Comparison of ENCODE assay signal across 1 cellular context in genomic region chr11:313787-314547, GRCh38.
TF ChIP-seq lines count a peak whose summit lies in the region.

Gene IFITM1 (plus strand): TSS chr11:314040. CDS start chr11:314171, 131 bp downstream.

TF ChIP-seq in K562, 482 proteins besides CTCF, POLR2A, EP300 and RAD21 (continued from another document and continues in another):
- TF ChIP-seq ZNF133 (CRISPR knock-in tag; IDR thresholded peaks at IDR 0.05) (no peak), ATF6 (CRISPR knock-in tag; IDR thresholded peaks at IDR 0.05) (peak; percentile 93), CBFB (CRISPR knock-in tag; IDR thresholded peaks at IDR 0.05) (0 out of 2 replicates have a peak, but pooled peaks have one; percentile 51), ZNF780A (CRISPR knock-in tag; IDR thresholded peaks at IDR 0.05) (no peak), PHB (CRISPR knock-in tag; IDR thresholded peaks at IDR 0.05) (0 out of 2 replicates have a peak, but pooled peaks have one; percentile 69), SMARCA4 (IDR thresholded peaks at IDR 0.05) (peak; percentile 31; the same call in 1 of the 2 replicates), HDAC2 (IDR thresholded peaks at IDR 0.05) (peak; percentile 66), CHCHD3 (CRISPR knock-in tag; IDR thresholded peaks at IDR 0.05) (0 out of 2 replicates have a peak, but pooled peaks have one; percentile 57), HBP1 (CRISPR knock-in tag; IDR thresholded peaks at IDR 0.05) (no peak), RCOR1 (IDR thresholded peaks at IDR 0.05; ENCODE audit: borderline replicate concordance in 1 of 2, low read depth in 2 of 2, low read length in 2 of 2) (no peak), NBN (IDR thresholded peaks at IDR 0.05; ENCODE audit: low read depth) (peak; percentile 53; the same call in 1 of the 2 replicates), MCM7 (IDR thresholded peaks at IDR 0.05) (0 out of 4 replicates have a peak, but pooled peaks of 1 of the 2 experiments have one; percentile 49), BRF1 (IDR thresholded peaks at IDR 0.05; ENCODE audit: borderline replicate concordance, extremely low read depth, insufficient read length) (no peak), CHD1 (IDR thresholded peaks at IDR 0.05; ENCODE audit: low read length) (peak; percentile 89), ARID3B (CRISPR knock-in tag; IDR thresholded peaks at IDR 0.05; ENCODE audit: borderline replicate concordance) (peak; percentile 40; the same call in 1 of the 2 replicates), NEUROD1 (IDR thresholded peaks at IDR 0.05; ENCODE audit: borderline replicate concordance, low read depth, low read length, partially characterized antibody) (peak; percentile 27), ZFP1 (CRISPR knock-in tag; IDR thresholded peaks at IDR 0.05) (no peak), ZNF57 (CRISPR knock-in tag; IDR thresholded peaks at IDR 0.05) (no peak), MAZ (CRISPR knock-in tag; conservative IDR thresholded peaks at IDR 0.05 in 1 of 2, IDR thresholded peaks at IDR 0.05 in 1 of 2) (peak; percentile 14 to 35; a peak in 1 of 4 replicates), E2F1 (CRISPR knock-in tag; IDR thresholded peaks at IDR 0.05) (no peak), KLF16 (IDR thresholded peaks at IDR 0.05) (no peak), MIER1 (IDR thresholded peaks at IDR 0.05; ENCODE audit: low read depth) (no peak), CREM (IDR thresholded peaks at IDR 0.05; ENCODE audit: low read depth) (peak; percentile 17; the same call in 1 of the 2 replicates), BCOR (IDR thresholded peaks at IDR 0.05) (peak; percentile 32; the same call in 1 of the 2 replicates), L3MBTL2 (IDR thresholded peaks at IDR 0.05) (0 out of 2 replicates have a peak, but pooled peaks have one; percentile 34), IFI16 (CRISPR knock-in tag; IDR thresholded peaks at IDR 0.05) (no peak), SMAD4 (CRISPR knock-in tag; conservative IDR thresholded peaks at IDR 0.05) (0 out of 2 replicates have a peak, but pooled peaks have one; percentile 45), ZNF134 (CRISPR knock-in tag; conservative IDR thresholded peaks at IDR 0.05) (0 out of 2 replicates have a peak, but pooled peaks have one; percentile 21), ZNF324 (CRISPR knock-in tag; IDR thresholded peaks at IDR 0.05) (0 out of 2 replicates have a peak, but pooled peaks have one; percentile 5), ZNF511 (CRISPR knock-in tag; IDR thresholded peaks at IDR 0.05) (peak; percentile 56; the same call in 1 of the 2 replicates), ZNF583 (CRISPR knock-in tag; IDR thresholded peaks at IDR 0.05) (peak; percentile 32; the same call in 1 of the 2 replicates), RBBP5 (IDR thresholded peaks at IDR 0.05; ENCODE audit: borderline replicate concordance, insufficient read depth, low read length, poor library complexity, severe bottlenecking) (peak; percentile 54), SP2 (IDR thresholded peaks at IDR 0.05; ENCODE audit: extremely low read depth, low read depth, low read length, poor library complexity, severe bottlenecking) (no peak), MCM2 (IDR thresholded peaks at IDR 0.05; ENCODE audit: low read depth) (no peak), HMBOX1 (IDR thresholded peaks at IDR 0.05) (peak; percentile 71; the same call in 1 of the 2 replicates), TAF7 (tag; IDR thresholded peaks at IDR 0.05) (peak; percentile 62), CHD4 (IDR thresholded peaks at IDR 0.05; ENCODE audit: insufficient read depth, insufficient replicate concordance, low read depth, low read length, poor library complexity, severe bottlenecking) (no peak), ZNF384 (IDR thresholded peaks at IDR 0.05; ENCODE audit: low read depth, low read length) (no peak), CREB1 (IDR thresholded peaks at IDR 0.05) (no peak), CREB1 (CRISPR knock-in tag; IDR thresholded peaks at IDR 0.05) (no peak), E2F4 (CRISPR knock-in tag; IDR thresholded peaks at IDR 0.05; ENCODE audit: low read depth) (no peak), ZNF609 (CRISPR knock-in tag; IDR thresholded peaks at IDR 0.05; ENCODE audit: borderline replicate concordance) (no peak), RBFOX2 (IDR thresholded peaks at IDR 0.05; ENCODE audit: low read depth, low read length) (peak; percentile 74), TCF15 (CRISPR knock-in tag; IDR thresholded peaks at IDR 0.05) (0 out of 2 replicates have a peak, but pooled peaks have one; percentile 31), ZZZ3 (IDR thresholded peaks at IDR 0.05) (no peak), ZNF592 (IDR thresholded peaks at IDR 0.05) (0 out of 2 replicates have a peak, but pooled peaks have one; percentile 6), ZKSCAN3 (CRISPR knock-in tag; IDR thresholded peaks at IDR 0.05) (no peak)
